ENCODE assay signal across 15 cellular contexts in genomic region chr2:226247289-226248275, GRCh38.
DNase-seq lines count a peak whose midpoint lies in the region; TF ChIP-seq lines count a peak whose summit lies in the region.
"Had no signal": no experiment of that assay in that cellular context is flagged by ENCODE, and none has a peak within 500 bp of the region (broad histone marks: within the 10 kb centered on the region; RNA-seq: fewer than 3 reads in every experiment).

No MANE protein-coding gene starts in this region.

- no peaks in the 10 kb centered on the region for H3K36me3 Mint-ChIP-seq in activated CD4-positive, alpha-beta memory T cell treated with anti-CD3 and anti-CD28 coated beads, Interleukin-2, amount 10 ng/mL, durations not matched to agents 7 days and 5 days (ENCODE audit: low read depth)

- no peak overlapping the region for H3K4me3 ChIP-seq in cardiac fibroblast (replicated peaks in 1 of 2; ENCODE audit: low read depth in 2 of 2, low read length in 2 of 2)
- H3K4me3 ChIP-seq: hepatocyte had no signal

- no peak overlapping the region for H3K4me3 Mint-ChIP-seq in activated CD4-positive, alpha-beta memory T cell treated with anti-CD3 and anti-CD28 coated beads, Interleukin-2, amount 10 ng/mL, durations not matched to agents 7 days and 5 days
- H3K4me3 Mint-ChIP-seq: activated CD8-positive, alpha-beta T cell treated with anti-CD3 and anti-CD28 coated beads for 36 hours; activated naive CD8-positive, alpha-beta T cell treated with anti-CD3 and anti-CD28 coated beads, Interleukin-2, amount 50 U/mL, for 24 hours had no signal

- H3K9me3 Mint-ChIP-seq in activated CD4-positive, alpha-beta memory T cell treated with anti-CD3 and anti-CD28 coated beads, Interleukin-2, amount 10 ng/mL, durations not matched to agents 7 days and 5 days: no peaks in the 10 kb centered on the region

- CTCF ChIA-PET in activated CD4-positive, alpha-beta memory T cell treated with anti-CD3 and anti-CD28 coated beads, Interleukin-2, amount 10 ng/mL, durations not matched to agents 7 days and 5 days (lab: Charles Lee): interaction anchor here (1.6 kb wide), 1 partner anchor 555 kb away, joined by 4 read pairs; no protein-coding TSS in a partner anchor

- no peak overlapping the region for H3K27ac Mint-ChIP-seq in activated CD4-positive, alpha-beta memory T cell treated with anti-CD3 and anti-CD28 coated beads, Interleukin-2, amount 10 ng/mL, durations not matched to agents 7 days and 5 days
- H3K27ac Mint-ChIP-seq: activated CD8-positive, alpha-beta T cell treated with anti-CD3 and anti-CD28 coated beads for 36 hours; activated naive CD8-positive, alpha-beta T cell treated with anti-CD3 and anti-CD28 coated beads, Interleukin-2, amount 50 U/mL, for 24 hours; progenitor cell of endocrine pancreas had no signal

- POLR2A ChIA-PET in activated CD4-positive, alpha-beta memory T cell treated with anti-CD3 and anti-CD28 coated beads, Interleukin-2, amount 10 ng/mL, durations not matched to agents 7 days and 5 days (lab: Charles Lee): no interaction called here

- H3K4me1 Mint-ChIP-seq in activated CD4-positive, alpha-beta memory T cell treated with anti-CD3 and anti-CD28 coated beads, Interleukin-2, amount 10 ng/mL, durations not matched to agents 7 days and 5 days: no peaks in the 10 kb centered on the region
- H3K4me1 Mint-ChIP-seq: activated naive CD8-positive, alpha-beta T cell treated with anti-CD3 and anti-CD28 coated beads, Interleukin-2, amount 50 U/mL, for 24 hours had no signal

- peak; percentile 21 for DNase-seq in AG20443 (ENCODE audit: low spot score)
- peak; percentile 59 for DNase-seq in LHCN-M2 (ENCODE audit: low read depth)
- peak; percentile 62 to 71 for DNase-seq in cardiac fibroblast (ENCODE audit: low read depth in 2 of 2)
- peak; percentile 12 for DNase-seq in kidney tubule cell (ENCODE audit: low spot score)
- no peak for DNase-seq in iPS-NIHi11 (ENCODE audit: low spot score)
- no peak for DNase-seq in C1 segment of cervical spinal cord (lab: John Stamatoyannopoulos, UW)
- no peak for DNase-seq in midbrain (lab: John Stamatoyannopoulos, UW)
- DNase-seq in activated CD4-positive, alpha-beta memory T cell treated with anti-CD3 and anti-CD28 coated beads, Interleukin-2, amount 10 ng/mL, durations not matched to agents 7 days and 5 days: no peak
- DNase-seq: activated CD8-positive, alpha-beta T cell treated with anti-CD3 and anti-CD28 coated beads for 36 hours; activated naive CD8-positive, alpha-beta T cell treated with anti-CD3 and anti-CD28 coated beads, Interleukin-2, amount 50 U/mL, for 24 hours; NCI-H146; NCI-H510A treated with DMSO at 0.1 percent for 48 hours; stimulated activated naive CD4-positive, alpha-beta T cell had no signal

- H3K27me3 Mint-ChIP-seq in activated CD4-positive, alpha-beta memory T cell treated with anti-CD3 and anti-CD28 coated beads, Interleukin-2, amount 10 ng/mL, durations not matched to agents 7 days and 5 days: no peaks in the 10 kb centered on the region
- H3K27me3 Mint-ChIP-seq: progenitor cell of endocrine pancreas had no signal

- peak; percentile 20 for TF ChIP-seq CTCF in cardiac fibroblast (IDR thresholded peaks at IDR 0.05; ENCODE audit: low read depth, low read length)

Comparison
In these comparisons a context has a peak if more than half of its experiments do, and no peak if none do; other contexts are left out.
1. DNase-seq: peak in AG20443 (single experiment), LHCN-M2 (single experiment), cardiac fibroblast (2 of 2) and kidney tubule cell (single experiment); none in iPS-NIHi11 (single experiment), C1 segment of cervical spinal cord (0 of 14), midbrain (single experiment) and activated CD4-positive, alpha-beta memory T cell treated with anti-CD3 and anti-CD28 coated beads, Interleukin-2, amount 10 ng/mL, durations not matched to agents 7 days and 5 days (single experiment).